In genomic region chr14:32110200-32110896, GRCh38 we compare ENCODE assay signal across 1 cellular context.
A peak's percentile ranks its signal among the peaks of the same experiment; 100 is the strongest.
TF ChIP-seq lines count a peak whose summit lies in the region.

No MANE protein-coding gene starts in this region.

TF ChIP-seq in HepG2, 621 proteins besides CTCF, POLR2A, EP300 and RAD21:
- TF ChIP-seq DNMT3B (CRISPR knock-in tag; conservative IDR thresholded peaks at IDR 0.05) (0 out of 2 replicates have a peak, but pooled peaks have one; percentile 35), PAWR (CRISPR knock-in tag; IDR thresholded peaks at IDR 0.05; ENCODE audit: borderline replicate concordance) (no peak), ZNF121 (CRISPR knock-in tag; IDR thresholded peaks at IDR 0.05) (peak; percentile 91)
